Comparison of ENCODE assay signal across 9 cellular contexts in the genomic region with DNA sequence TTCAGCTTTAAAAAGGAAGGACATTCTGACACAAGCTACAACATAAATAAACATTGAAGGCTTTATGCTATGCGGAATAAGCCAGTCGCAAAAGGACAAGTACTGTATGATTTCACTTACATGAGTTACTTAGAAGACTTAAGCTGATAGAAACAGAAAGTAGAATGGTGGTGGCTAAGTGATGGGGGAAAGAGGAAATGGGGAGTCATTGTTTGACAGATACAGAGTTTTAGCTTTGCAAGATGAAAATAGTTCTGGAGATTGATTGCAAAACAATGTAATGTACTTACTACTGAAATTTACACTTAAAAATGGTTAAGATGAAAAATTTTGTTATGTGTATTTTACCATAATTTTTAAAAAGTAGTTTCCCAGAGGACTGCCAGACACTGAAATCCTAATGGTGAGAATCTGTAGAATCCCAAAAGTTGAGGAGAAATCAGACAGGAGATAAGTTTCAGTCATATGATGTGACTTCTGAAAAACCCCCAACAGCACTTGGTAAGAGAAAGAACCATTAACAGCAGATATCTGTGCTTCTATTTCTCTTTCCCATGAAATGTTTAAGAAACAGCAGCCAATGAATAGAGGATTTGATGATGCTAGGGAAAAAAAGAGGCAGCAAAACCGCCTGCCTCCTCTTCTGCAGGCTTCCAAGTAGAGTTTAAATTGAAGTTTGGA. TPM values are rescaled to one million over a fixed set of nuclear protein-coding genes. Genes with fewer than 3 reads are reported as not detected.
DNase-seq lines count a peak whose midpoint lies in the region; ATAC-seq and TF ChIP-seq lines count a peak whose summit lies in the region.
"Had no signal": no experiment of that assay in that cellular context is flagged by ENCODE, and none has a peak within 500 bp of the region (broad histone marks: within the 10 kb centered on the region; RNA-seq: fewer than 3 reads in every experiment).

No MANE protein-coding gene starts in this region.

- intact Hi-C loops in heart left ventricle (cut with DNase I), result no loop called here

- no peak for DNase-seq in activated T-cell treated with anti-CD3 and anti-CD28 coated beads, Interleukin-2, amount 50 U/mL, for 24 hours
- no peak for DNase-seq in activated T-cell treated with anti-CD3 and anti-CD28 coated beads, Interleukin-2, amount 50 U/mL, for 48 hours
- DNase-seq in NAMALWA (ENCODE audit: low spot score), result peak; percentile 33
- no peak for DNase-seq in stimulated activated effector memory CD8-positive, alpha-beta T cell treated with anti-CD3 and anti-CD28 coated beads, Interleukin-12 subunit alpha, Interleukin-12 subunit beta, amount 100 ng/mL, for 72 hours (ENCODE audit: low spot score in 2 of 2)
- DNase-seq in heart left ventricle, result no peak
- no peak for DNase-seq in AG20443 (ENCODE audit: low spot score)
- DNase-seq in Peyer's patch, result no peak

- peak overlapping the region in 1 of 12 donors; percentile 80 for H3K27ac ChIP-seq in heart left ventricle
- H3K27ac ChIP-seq in Peyer's patch, result peak overlapping the region in 1 of 4 donors; percentile 0

- peaks cover 0 to 3% (median 0%) of the 10 kb centered on the region in 9 donors for H3K27me3 ChIP-seq in heart left ventricle
- H3K27me3 ChIP-seq in Peyer's patch, result no peaks in the 10 kb centered on the region

- H3K27ac Mint-ChIP-seq in activated T-cell treated with anti-CD3 and anti-CD28 coated beads, Interleukin-2, amount 50 U/mL, for 24 hours, result peak overlapping the region; percentile 68
- H3K27ac Mint-ChIP-seq in stimulated activated effector memory CD8-positive, alpha-beta T cell treated with anti-CD3 and anti-CD28 coated beads, Interleukin-12 subunit alpha, Interleukin-12 subunit beta, amount 100 ng/mL, for 72 hours, result no peak overlapping the region
- H3K27ac Mint-ChIP-seq: nephron had no signal

- H3K36me3 Mint-ChIP-seq in activated T-cell treated with anti-CD3 and anti-CD28 coated beads, Interleukin-2, amount 50 U/mL, for 24 hours (ENCODE audit: low read depth), result no peaks in the 10 kb centered on the region
- H3K36me3 Mint-ChIP-seq in stimulated activated effector memory CD8-positive, alpha-beta T cell treated with anti-CD3 and anti-CD28 coated beads, Interleukin-12 subunit alpha, Interleukin-12 subunit beta, amount 100 ng/mL, for 72 hours, result no peaks in the 10 kb centered on the region

- H3K4me3 ChIP-seq in heart left ventricle (no peak overlapping the region), Peyer's patch (no peak overlapping the region)

- no peaks in the 10 kb centered on the region for H3K9me3 Mint-ChIP-seq in activated T-cell treated with anti-CD3 and anti-CD28 coated beads, Interleukin-2, amount 50 U/mL, for 24 hours
- H3K9me3 Mint-ChIP-seq in stimulated activated effector memory CD8-positive, alpha-beta T cell treated with anti-CD3 and anti-CD28 coated beads, Interleukin-12 subunit alpha, Interleukin-12 subunit beta, amount 100 ng/mL, for 72 hours, result no peaks in the 10 kb centered on the region

- H3K4me3 Mint-ChIP-seq in activated T-cell treated with anti-CD3 and anti-CD28 coated beads, Interleukin-2, amount 50 U/mL, for 24 hours, result peak overlapping the region; percentile 9
- peak overlapping the region; percentile 1 for H3K4me3 Mint-ChIP-seq in stimulated activated effector memory CD8-positive, alpha-beta T cell treated with anti-CD3 and anti-CD28 coated beads, Interleukin-12 subunit alpha, Interleukin-12 subunit beta, amount 100 ng/mL, for 72 hours
- H3K4me3 Mint-ChIP-seq: nephron had no signal

- TF ChIP-seq CTCF in heart left ventricle (IDR thresholded peaks at IDR 0.05) (no peak), Peyer's patch (IDR thresholded peaks at IDR 0.05) (no peak)

- WGBS in heart left ventricle, 4 donors, result 71 to 78% (median 76%) methylated on average over 3 of the region's 3 CpGs

- peak; percentile 97 for ATAC-seq in HG02798 (IDR thresholded peaks at IDR 0.05; ENCODE audit: poor library complexity, unreplicated experiment)
- peak; percentile 97 for ATAC-seq in stimulated activated effector memory CD8-positive, alpha-beta T cell treated with anti-CD3 and anti-CD28 coated beads, Interleukin-12 subunit alpha, Interleukin-12 subunit beta, amount 100 ng/mL, for 72 hours
- ATAC-seq in heart left ventricle, result no peak

- H3K36me3 ChIP-seq in heart left ventricle (no peaks in the 10 kb centered on the region), Peyer's patch (no peaks in the 10 kb centered on the region)

- peaks cover 48% of the 10 kb centered on the region for H3K4me1 Mint-ChIP-seq in activated T-cell treated with anti-CD3 and anti-CD28 coated beads, Interleukin-2, amount 50 U/mL, for 24 hours (ENCODE audit: low read depth)
- peaks cover 41% of the 10 kb centered on the region for H3K4me1 Mint-ChIP-seq in stimulated activated effector memory CD8-positive, alpha-beta T cell treated with anti-CD3 and anti-CD28 coated beads, Interleukin-12 subunit alpha, Interleukin-12 subunit beta, amount 100 ng/mL, for 72 hours
- H3K4me1 Mint-ChIP-seq: nephron had no signal

- H3K9me3 ChIP-seq in heart left ventricle (no peaks in the 10 kb centered on the region), Peyer's patch (no peaks in the 10 kb centered on the region)

- TF ChIP-seq POLR2A in heart left ventricle (IDR thresholded peaks at IDR 0.05), result no peak
- no peak for TF ChIP-seq POLR2A in Peyer's patch (IDR thresholded peaks at IDR 0.05)

- H3K4me1 ChIP-seq in heart left ventricle (peaks cover 0 to 44% (median 0%) of the 10 kb centered on the region in 12 donors), Peyer's patch (peaks cover 0 to 22% (median 0%) of the 10 kb centered on the region in 4 donors)

- H3K27me3 Mint-ChIP-seq in activated T-cell treated with anti-CD3 and anti-CD28 coated beads, Interleukin-2, amount 50 U/mL, for 24 hours, result no peaks in the 10 kb centered on the region

RNA-seq across cellular contexts. Expression of a gene that starts 16.6 kb away (rescaled TPM):
- not detected for total RNA-seq in heart left ventricle
- not detected for polyA plus RNA-seq in heart left ventricle
- total RNA-seq in Peyer's patch, result not detected

RNA-seq across cellular contexts. Expression of a gene that starts 22.5 kb away (rescaled TPM):
- 10 to 100 TPM in 2 of 9 donors, 1 to 10 TPM in 2, under 1 TPM in 3, not detected in 2; 0.20 to 16.8 (median 1.3) TPM for total RNA-seq in heart left ventricle
- 1 to 10 TPM in 1 of 2 donors, under 1 TPM in 1; 0.27 to 1.1 TPM for polyA plus RNA-seq in heart left ventricle
- 10 to 100 TPM in 1 of 4 donors, not detected in 3; 10.7 TPM for total RNA-seq in Peyer's patch

RNA-seq across cellular contexts. Expression of a gene that starts 50.2 kb away (rescaled TPM):
- not detected for total RNA-seq in heart left ventricle
- polyA plus RNA-seq in heart left ventricle, result not detected
- total RNA-seq in Peyer's patch, result not detected

Comparison
In these comparisons a context has a peak if more than half of its experiments do, and no peak if none do; other contexts are left out.
1. ATAC-seq: peak in HG02798 (single experiment) and stimulated activated effector memory CD8-positive, alpha-beta T cell treated with anti-CD3 and anti-CD28 coated beads, Interleukin-12 subunit alpha, Interleukin-12 subunit beta, amount 100 ng/mL, for 72 hours (single experiment); none in heart left ventricle (0 of 4).